ENCODE assay signal across 24 cellular contexts in genomic region chr2:42243297-42243696, GRCh38.
DNase-seq lines count a peak whose midpoint lies in the region; ATAC-seq, FAIRE-seq and TF ChIP-seq lines count a peak whose summit lies in the region.
"Had no signal": no experiment of that assay in that cellular context is flagged by ENCODE, and none has a peak within 500 bp of the region (broad histone marks: within the 10 kb centered on the region; RNA-seq: fewer than 3 reads in every experiment).

No MANE protein-coding gene starts in this region.

- intact Hi-C loops in kidney (cut with DNase I): no loop called here

- H3K9ac ChIP-seq in kidney (ENCODE audit: low read length in 2 of 2): no peak overlapping the region
- H3K9ac ChIP-seq: BLaER1 had no signal

- H3K4me1 ChIP-seq in kidney (ENCODE audit: control insufficient read depth in 1 of 2, insufficient read depth in 1 of 2, low read depth in 1 of 2, low read length in 2 of 2): peaks cover 3 to 27% of the 10 kb centered on the region in 2 donors
- H3K4me1 ChIP-seq: SJSA1 had no signal

- peak overlapping the region; percentile 41 for H3K27ac Mint-ChIP-seq in stimulated activated naive CD8-positive, alpha-beta T cell treated with anti-CD3 and anti-CD28 coated beads, Interleukin-15, Interleukin-2, amounts not matched to agents 100 ng/mL and 50 ng/mL, for 24 hours
- H3K27ac Mint-ChIP-seq in stimulated activated naive CD8-positive, alpha-beta T cell treated with anti-CD3 and anti-CD28 coated beads, Interleukin-15, amount 100 ng/mL, for 72 hours: no peak overlapping the region
- H3K27ac Mint-ChIP-seq in nephron: peak overlapping the region in 2 of 3 experiments; percentile 4 to 23

- H3K36me3 Mint-ChIP-seq in stimulated activated naive CD8-positive, alpha-beta T cell treated with anti-CD3 and anti-CD28 coated beads, Interleukin-15, Interleukin-2, amounts not matched to agents 100 ng/mL and 50 ng/mL, for 24 hours (ENCODE audit: low read depth): peaks cover 30% of the 10 kb centered on the region
- H3K36me3 Mint-ChIP-seq in nephron (ENCODE audit: low read depth): peaks cover 25% of the 10 kb centered on the region

- no peaks in the 10 kb centered on the region for H3K27me3 Mint-ChIP-seq in stimulated activated naive CD8-positive, alpha-beta T cell treated with anti-CD3 and anti-CD28 coated beads, Interleukin-15, Interleukin-2, amounts not matched to agents 100 ng/mL and 50 ng/mL, for 24 hours
- no peaks in the 10 kb centered on the region for H3K27me3 Mint-ChIP-seq in stimulated activated naive CD8-positive, alpha-beta T cell treated with anti-CD3 and anti-CD28 coated beads, Interleukin-15, amount 100 ng/mL, for 72 hours
- H3K27me3 Mint-ChIP-seq in nephron (ENCODE audit: low read depth): no peaks in the 10 kb centered on the region
- H3K27me3 Mint-ChIP-seq: CD4-positive, alpha-beta T cell had no signal

- no peak overlapping the region for H3K4me3 Mint-ChIP-seq in stimulated activated naive CD8-positive, alpha-beta T cell treated with anti-CD3 and anti-CD28 coated beads, Interleukin-15, Interleukin-2, amounts not matched to agents 100 ng/mL and 50 ng/mL, for 24 hours
- no peak overlapping the region for H3K4me3 Mint-ChIP-seq in stimulated activated naive CD8-positive, alpha-beta T cell treated with anti-CD3 and anti-CD28 coated beads, Interleukin-15, amount 100 ng/mL, for 72 hours
- H3K4me3 Mint-ChIP-seq in nephron: no peak overlapping the region

- no peaks in the 10 kb centered on the region for H3K9me3 ChIP-seq in kidney (ENCODE audit: control insufficient read depth in 1 of 2, low read length in 2 of 2)
- H3K9me3 ChIP-seq: BLaER1, MG63, SJSA1 had no signal

- H3K4me1 Mint-ChIP-seq in stimulated activated naive CD8-positive, alpha-beta T cell treated with anti-CD3 and anti-CD28 coated beads, Interleukin-15, Interleukin-2, amounts not matched to agents 100 ng/mL and 50 ng/mL, for 24 hours (ENCODE audit: low read depth): peaks cover 59% of the 10 kb centered on the region
- H3K4me1 Mint-ChIP-seq in stimulated activated naive CD8-positive, alpha-beta T cell treated with anti-CD3 and anti-CD28 coated beads, Interleukin-15, amount 100 ng/mL, for 72 hours: peaks cover 42% of the 10 kb centered on the region
- H3K4me1 Mint-ChIP-seq in nephron: peaks cover 47% of the 10 kb centered on the region

- ATAC-seq in stimulated activated naive CD8-positive, alpha-beta T cell treated with anti-CD3 and anti-CD28 coated beads, Interleukin-15, amount 100 ng/mL, for 72 hours: no peak
- no peak for ATAC-seq in HG03196 (IDR thresholded peaks at IDR 0.05; ENCODE audit: unreplicated experiment)

- H3K36me3 ChIP-seq in kidney (ENCODE audit: control insufficient read depth in 1 of 2, insufficient read depth in 2 of 2, low read length in 2 of 2): no peaks in the 10 kb centered on the region
- H3K36me3 ChIP-seq: MG63 had no signal

- peak; percentile 29 for FAIRE-seq in kidney (lab: Jason Lieb, UNC)
- FAIRE-seq: H54 had no signal

- DNase-seq in stimulated activated naive CD8-positive, alpha-beta T cell treated with anti-CD3 and anti-CD28 coated beads, Interleukin-15, amount 100 ng/mL, for 72 hours: no peak
- DNase-seq in kidney: no peak
- DNase-seq in retina: no peak
- no peak for DNase-seq in caudate nucleus (lab: John Stamatoyannopoulos, UW)
- DNase-seq: CD4-positive, alpha-beta T cell; COR-L47; DMS53; IMR-90; KG1; MG63; NCI-H1694; NCI-H2081; NCI-H2171; NCI-H226; NCI-H510A; NCI-H69; Right ventricle myocardium superior; RPMI8226 had no signal

- H3K27ac ChIP-seq in kidney (ENCODE audit: low read depth in 2 of 2, low read length in 2 of 2) (peak overlapping the region in 1 of 2 donors; percentile 44), caudate nucleus (ENCODE audit: low read depth, low read length) (no peak overlapping the region)
- H3K27ac ChIP-seq: BLaER1, SJSA1 had no signal

- H3K9me3 Mint-ChIP-seq in stimulated activated naive CD8-positive, alpha-beta T cell treated with anti-CD3 and anti-CD28 coated beads, Interleukin-15, Interleukin-2, amounts not matched to agents 100 ng/mL and 50 ng/mL, for 24 hours: no peaks in the 10 kb centered on the region
- no peaks in the 10 kb centered on the region for H3K9me3 Mint-ChIP-seq in stimulated activated naive CD8-positive, alpha-beta T cell treated with anti-CD3 and anti-CD28 coated beads, Interleukin-15, amount 100 ng/mL, for 72 hours
- H3K9me3 Mint-ChIP-seq in nephron: no peaks in the 10 kb centered on the region
- H3K9me3 Mint-ChIP-seq: CD4-positive, alpha-beta T cell had no signal

- H3K4me3 ChIP-seq in kidney (ENCODE audit: low read length in 2 of 2): peak overlapping the region in 1 of 2 donors; percentile 23
- H3K4me3 ChIP-seq: BLaER1, MG63, SJSA1 had no signal

- TF ChIP-seq CTCF in kidney (IDR thresholded peaks at IDR 0.05; ENCODE audit: borderline replicate concordance, extremely low read depth, insufficient read depth) (no peak), nephron (IDR thresholded peaks at IDR 0.05; ENCODE audit: unreplicated experiment in 3 of 3) (no peak)

Comparison
In these comparisons a context has a peak if more than half of its experiments do, and no peak if none do; other contexts are left out.
1. H3K27ac Mint-ChIP-seq: peak in stimulated activated naive CD8-positive, alpha-beta T cell treated with anti-CD3 and anti-CD28 coated beads, Interleukin-15, Interleukin-2, amounts not matched to agents 100 ng/mL and 50 ng/mL, for 24 hours (single experiment) and nephron (2 of 3); none in stimulated activated naive CD8-positive, alpha-beta T cell treated with anti-CD3 and anti-CD28 coated beads, Interleukin-15, amount 100 ng/mL, for 72 hours (0 of 2).